In the genomic region with DNA sequence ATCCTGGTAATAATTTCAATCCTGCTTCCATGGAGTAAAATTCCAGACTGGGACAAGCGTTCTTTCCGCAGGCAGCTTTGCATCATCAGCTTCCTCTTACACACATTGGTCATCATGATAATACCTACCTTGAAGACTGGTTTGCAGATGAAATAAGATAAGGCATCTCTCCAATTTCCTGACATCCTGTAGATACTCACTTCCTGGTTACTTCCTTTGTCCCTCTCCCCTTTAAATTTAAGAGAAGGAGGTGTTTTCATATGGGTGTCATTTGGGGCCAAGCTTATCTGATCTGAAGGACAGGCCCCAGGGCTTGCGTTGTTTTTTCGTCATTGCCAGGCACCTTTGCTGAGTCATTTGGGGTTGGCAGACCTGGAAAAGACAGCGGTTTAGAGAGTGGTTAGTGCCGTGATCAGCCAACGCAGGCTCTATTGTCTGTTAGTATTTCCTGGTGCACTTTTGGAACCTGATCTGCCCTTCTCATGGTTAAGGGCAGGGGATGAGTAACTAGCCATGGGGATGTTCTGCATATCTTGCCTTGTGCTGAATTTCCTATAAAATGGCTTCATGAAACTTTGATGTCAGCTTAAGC, we compare ENCODE assay signal across 8 cellular contexts. TPM values are rescaled to one million over a fixed set of nuclear protein-coding genes. Genes with fewer than 3 reads are reported as not detected.
DNase-seq lines count a peak whose midpoint lies in the region; ATAC-seq and TF ChIP-seq lines count a peak whose summit lies in the region.

No MANE protein-coding gene starts in this region.

- peak overlapping the region; percentile 70 for H3K4me2 ChIP-seq in PC-9

- POLR2A ChIA-PET in PC-9 (lab: Charles Lee; ENCODE audit: unreplicated experiment) = no interaction called here

- H3K4me1 ChIP-seq in PC-9 (replicated peaks; ENCODE audit: insufficient read depth) (peaks cover 55% of the 10 kb centered on the region), psoas muscle (peaks cover 6% of the 10 kb centered on the region)

- DNase-seq in Daoy (ENCODE audit: low read depth) (peak; percentile 77), PC-9 (peak; percentile 88 to 94), psoas muscle (no peak), DMS79 treated with DMSO at 0.1 percent for 48 hours (lab: John Stamatoyannopoulos, UW) (no peak)
- DNase-seq in activated naive CD4-positive, alpha-beta T cell treated with anti-CD3 and anti-CD28 coated beads, Interleukin-2, amount 50 U/mL, for 16 hours = peak; percentile 22
- no peak for DNase-seq in NK-92 treated with Interleukin-12 subunit alpha and Interleukin-12 subunit beta, amount 100 ng/mL, for 24 hours (lab: John Stamatoyannopoulos, UW)

- no peaks in the 10 kb centered on the region for H3K9me2 ChIP-seq in PC-9 (ENCODE audit: insufficient read depth)

- no TSS peak for BruUV-seq in PC-9 (replicated peaks; lab: Mats Ljungman, UMichigan)

- H3F3A ChIP-seq in PC-9 (ENCODE audit: insufficient read depth, low read depth) = peaks cover 41% of the 10 kb centered on the region

- H3K27ac ChIP-seq in PC-9 (peak overlapping the region; percentile 94), psoas muscle (no peak overlapping the region)

- peaks cover 11% of the 10 kb centered on the region for H3K79me2 ChIP-seq in PC-9 (ENCODE audit: low read depth)

- intact Hi-C loops in PC-9 (cut with micrococcal nuclease; ENCODE audit: unreplicated experiment) = loop anchor here (1.0 to 2.0 kb wide), 2 partner anchors 16 to 21 kb away; no protein-coding TSS in a partner anchor
- intact Hi-C loops in psoas muscle (cut with DNase I) = no loop called here

- H3K27me3 ChIP-seq in PC-9 (ENCODE audit: insufficient read depth, low read depth) (no peaks in the 10 kb centered on the region), psoas muscle (ENCODE audit: insufficient read depth in 3 of 3, low read length in 2 of 3) (no peaks in the 10 kb centered on the region)

- ATAC-seq in psoas muscle = peak in 3 of 4 donors; percentile 78 to 88 (median 79)
- ATAC-seq in HG02798 (IDR thresholded peaks at IDR 0.05; ENCODE audit: poor library complexity, unreplicated experiment) = no peak
- ATAC-seq in HG03045 (IDR thresholded peaks at IDR 0.05; ENCODE audit: unreplicated experiment) = no peak

- peak overlapping the region; percentile 43; the same call in 1 of the 2 replicates for H3K4me3 ChIP-seq in PC-9
- H3K4me3 ChIP-seq in psoas muscle = no peak overlapping the region

- 62 to 66% (median 65%) methylated on average over 7 of the region's 7 CpGs for WGBS in psoas muscle, 3 donors

- no peaks in the 10 kb centered on the region for H3K9me3 ChIP-seq in PC-9 (ENCODE audit: insufficient read depth, low read depth)
- no peaks in the 10 kb centered on the region for H3K9me3 ChIP-seq in psoas muscle

- H2AFZ ChIP-seq in PC-9 = peak overlapping the region; percentile 1; the same call in 1 of the 2 replicates

- H4K20me1 ChIP-seq in PC-9 (ENCODE audit: insufficient read depth) = no peaks in the 10 kb centered on the region

- H3K36me3 ChIP-seq in PC-9 (ENCODE audit: low read depth) = no peaks in the 10 kb centered on the region
- no peaks in the 10 kb centered on the region for H3K36me3 ChIP-seq in psoas muscle (ENCODE audit: insufficient read depth in 1 of 2, low read depth in 1 of 2)

- TF ChIP-seq CTCF in PC-9 (conservative IDR thresholded peaks at IDR 0.05) = no peak
- no peak for TF ChIP-seq CTCF in psoas muscle (IDR thresholded peaks at IDR 0.05)

- CTCF ChIA-PET in PC-9 (lab: Charles Lee) = interaction anchor here (0.8 kb wide), 1 partner anchor 13 kb away, joined by 9 read pairs; no protein-coding TSS in a partner anchor

RNA-seq across cellular contexts. Expression of gene GRAMD1B, which starts 24.1 kb away (rescaled TPM):
- 2.3 and 4.1 TPM in 2 replicates for total RNA-seq in Daoy (2014; rRNA removed; shearing (Covaris generic))
- total RNA-seq in PC-9 (2021) (3.2 and 5.8 TPM in 2 replicates), psoas muscle (10 to 100 TPM in 2 of 4 donors, 1 to 10 TPM in 1, under 1 TPM in 1; 0.67 to 24.0 (median 14.2) TPM)
- 1 to 10 TPM in 1 of 3 donors, under 1 TPM in 2; 0.68 to 6.8 (median 0.74) TPM for polyA plus RNA-seq in psoas muscle

Comparison
In these comparisons a context has a peak if more than half of its experiments do, and no peak if none do; other contexts are left out.
1. DNase-seq: peak in Daoy (single experiment), PC-9 (2 of 2) and activated naive CD4-positive, alpha-beta T cell treated with anti-CD3 and anti-CD28 coated beads, Interleukin-2, amount 50 U/mL, for 16 hours (single experiment); none in psoas muscle (0 of 2), DMS79 treated with DMSO at 0.1 percent for 48 hours (single experiment) and NK-92 treated with Interleukin-12 subunit alpha and Interleukin-12 subunit beta, amount 100 ng/mL, for 24 hours (single experiment).
2. ATAC-seq: peak in psoas muscle (3 of 4); none in HG02798 (single experiment) and HG03045 (single experiment).